1 cellular context compared by ENCODE assay signal in the genomic region with DNA sequence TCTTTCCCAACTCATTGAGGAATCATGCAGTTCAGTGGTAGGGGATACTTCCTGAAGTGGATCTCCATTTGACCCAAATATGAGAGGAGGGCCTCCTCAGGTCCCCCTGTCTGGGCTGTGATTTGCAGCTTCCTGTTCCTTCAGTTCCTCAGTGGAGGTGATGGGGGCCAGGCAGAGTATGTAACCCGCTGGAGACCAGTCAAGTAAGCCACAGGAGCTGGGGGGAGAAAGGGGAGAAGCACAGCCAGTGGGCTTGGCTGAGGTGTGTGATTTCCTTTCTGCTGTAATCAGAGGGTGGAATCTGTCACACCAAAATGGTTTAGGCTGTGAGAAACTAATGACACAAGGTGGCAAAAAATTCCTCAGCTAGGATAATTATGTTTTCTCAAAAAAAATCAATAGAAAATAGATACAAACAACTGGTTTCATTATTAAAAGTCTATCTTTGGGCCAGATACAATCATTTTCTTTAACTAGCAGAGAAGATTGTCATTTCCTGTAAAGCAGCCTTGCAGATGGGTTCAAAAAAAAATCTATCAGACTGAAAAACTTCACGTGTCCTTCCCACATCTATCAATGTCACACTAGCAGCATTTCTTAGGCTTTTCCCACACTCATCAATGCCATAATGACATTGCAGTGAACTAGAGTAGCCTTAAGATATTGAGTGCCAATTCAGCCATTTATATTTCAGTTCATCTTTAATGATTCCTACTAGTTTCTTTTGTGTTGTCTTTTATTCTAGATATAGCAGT.
TF ChIP-seq lines count a peak whose summit lies in the region.

No MANE protein-coding gene starts in this region.

TF ChIP-seq in H1, 55 proteins besides CTCF, POLR2A, EP300 and RAD21:
- TF ChIP-seq RBBP5 (IDR thresholded peaks at IDR 0.05; ENCODE audit: borderline replicate concordance, low read depth, low read length) (no peak), CTBP2 (IDR thresholded peaks at IDR 0.05; ENCODE audit: borderline replicate concordance, insufficient read depth, insufficient read length, low read length) (no peak)
- TF ChIP-seq, protein P1, sequence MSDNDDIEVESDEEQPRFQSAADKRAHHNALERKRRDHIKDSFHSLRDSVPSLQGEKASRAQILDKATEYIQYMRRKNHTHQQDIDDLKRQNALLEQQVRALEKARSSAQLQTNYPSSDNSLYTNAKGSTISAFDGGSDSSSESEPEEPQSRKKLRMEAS (IDR thresholded peaks at IDR 0.05), result no peak
TF ChIP-seq in H1: peak in this region for 0.
